Comparison of ENCODE assay signal across 13 cellular contexts in the genomic region with DNA sequence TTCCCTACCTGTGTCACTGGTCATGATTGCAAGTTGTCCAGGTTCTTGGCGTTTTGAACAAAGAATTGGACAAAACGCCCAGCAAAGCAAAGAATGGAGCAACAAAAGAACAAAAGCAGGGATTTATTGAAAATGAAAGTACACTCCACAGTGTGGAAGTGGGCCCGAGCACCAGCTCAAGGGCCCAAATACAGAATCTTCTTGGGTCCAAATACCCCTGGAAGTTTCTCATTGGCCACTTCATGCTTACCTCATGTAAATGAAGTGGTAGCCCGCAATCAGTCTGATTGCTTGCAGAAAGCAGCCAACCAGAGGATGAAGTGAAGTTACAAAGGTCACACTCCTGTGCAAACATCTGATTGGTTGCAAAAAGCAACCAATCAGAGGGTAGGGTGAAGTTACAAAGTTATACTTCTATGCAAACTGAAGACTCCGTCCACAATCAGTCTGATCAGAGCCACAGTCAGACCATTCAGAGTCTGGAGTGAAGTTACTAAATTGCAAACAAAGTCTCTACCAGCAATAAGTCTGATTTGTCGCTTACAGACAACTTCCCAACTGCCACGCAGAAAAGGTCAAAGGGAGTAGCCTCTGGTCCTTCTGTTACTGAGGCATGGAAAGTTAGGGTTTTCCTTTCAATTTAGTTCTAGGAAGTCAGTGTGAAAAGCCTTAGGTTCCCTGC. TPM values are rescaled to one million over a fixed set of nuclear protein-coding genes. Genes with fewer than 3 reads are reported as not detected.
DNase-seq lines count a peak whose midpoint lies in the region; ATAC-seq and TF ChIP-seq lines count a peak whose summit lies in the region.
"Had no signal": no experiment of that assay in that cellular context is flagged by ENCODE, and none has a peak within 500 bp of the region (broad histone marks: within the 10 kb centered on the region; RNA-seq: fewer than 3 reads in every experiment).

No MANE protein-coding gene starts in this region.

- H3K9ac ChIP-seq in IMR-90 (ENCODE audit: low read depth, low read length), result peak overlapping the region; percentile 7; the same call in 1 of the 2 replicates

- peak overlapping the region; percentile 95 for H2BK120ac ChIP-seq in IMR-90 (ENCODE audit: low read depth, low read length)

- intact Hi-C loops in IMR-90 (cut with micrococcal nuclease), result no loop called here
- intact Hi-C loops in testis (cut with DNase I; ENCODE audit: low total_unique reads), result no loop called here

- CTCF ChIA-PET in IMR-90 (lab: Yijun Ruan, JAX), result interaction anchor here (0.6 kb wide), 1 partner anchor 33 kb away, joined by 3 read pairs; no protein-coding TSS in a partner anchor

- H2BK15ac ChIP-seq in IMR-90 (ENCODE audit: low read depth, low read length), result peak overlapping the region; percentile 88

- H3K4me3 Mint-ChIP-seq in mesothelial cell of epicardium, result no peak overlapping the region
- H3K4me3 Mint-ChIP-seq: activated B cell treated with CpG ODN at 0.5 μM for 24 hours; CD4-positive, alpha-beta T cell; stimulated activated naive CD8-positive, alpha-beta T cell treated with anti-CD3 and anti-CD28 coated beads, Interleukin-15, amount 100 ng/mL, for 72 hours had no signal

- H3K9me3 Mint-ChIP-seq in mesothelial cell of epicardium, result peaks cover 25% of the 10 kb centered on the region
- H3K9me3 Mint-ChIP-seq: activated B cell treated with CpG ODN at 0.5 μM for 24 hours; CD4-positive, alpha-beta T cell; stimulated activated naive CD8-positive, alpha-beta T cell treated with anti-CD3 and anti-CD28 coated beads, Interleukin-15, amount 100 ng/mL, for 72 hours had no signal

- H3K4me2 ChIP-seq in IMR-90 (ENCODE audit: low read depth, low read length), result peak overlapping the region; percentile 71; the same call in 1 of the 2 replicates

- no TSS peak for BruUV-seq in IMR-90 (replicated peaks; lab: Mats Ljungman, UMichigan)

- H3K27me3 Mint-ChIP-seq in mesothelial cell of epicardium (ENCODE audit: low read depth), result no peaks in the 10 kb centered on the region

- H3K27ac Mint-ChIP-seq in mesothelial cell of epicardium, result peak overlapping the region; percentile 98
- H3K27ac Mint-ChIP-seq: activated B cell treated with CpG ODN at 0.5 μM for 24 hours; CD4-positive, alpha-beta T cell had no signal

- H2AK9ac ChIP-seq in IMR-90 (replicated peaks; ENCODE audit: low read depth, low read length, poor library complexity), result no peak overlapping the region

- H3K4me1 Mint-ChIP-seq in mesothelial cell of epicardium, result peaks cover 52% of the 10 kb centered on the region
- H3K4me1 Mint-ChIP-seq: activated B cell treated with CpG ODN at 0.5 μM for 24 hours; stimulated activated naive CD8-positive, alpha-beta T cell treated with anti-CD3 and anti-CD28 coated beads, Interleukin-15, amount 100 ng/mL, for 72 hours had no signal

- H3K27ac ChIP-seq in IMR-90 (ENCODE audit: insufficient read depth, low read length) (peak overlapping the region; percentile 67), testis (peak overlapping the region; percentile 53 to 70)

- H3K27me3 ChIP-seq in IMR-90 (ENCODE audit: control insufficient read depth, insufficient read depth, low read length) (no peaks in the 10 kb centered on the region), testis (no peaks in the 10 kb centered on the region)

- peak overlapping the region; percentile 44 to 91 for H4K8ac ChIP-seq in IMR-90 (ENCODE audit: low read depth in 2 of 2, low read length in 2 of 2)

- ATAC-seq in IMR-90 (ENCODE audit: low read depth) (no peak), GM18870 (IDR thresholded peaks at IDR 0.05; ENCODE audit: unreplicated experiment) (no peak)
- ATAC-seq: stimulated activated naive CD8-positive, alpha-beta T cell treated with anti-CD3 and anti-CD28 coated beads, Interleukin-15, amount 100 ng/mL, for 72 hours had no signal

- H2BK5ac ChIP-seq in IMR-90 (ENCODE audit: low read depth, low read length, poor library complexity, severe bottlenecking), result peak overlapping the region; percentile 97

- WGBS in IMR-90 (ENCODE audit: extremely low coverage in 2 of 2, insufficient read length in 1 of 2), 2 experiments, result no CpG with 5 or more reads among the region's 7 CpGs
- 66 to 77% methylated on average over 7 of the region's 7 CpGs for WGBS in testis, 2 donors

- peak overlapping the region; percentile 77 for H3K14ac ChIP-seq in IMR-90 (replicated peaks; ENCODE audit: low read depth, low read length)

- peaks cover 34% of the 10 kb centered on the region for H3K4me1 ChIP-seq in IMR-90 (ENCODE audit: control insufficient read depth, insufficient read depth, low read length)
- peaks cover 32% of the 10 kb centered on the region for H3K4me1 ChIP-seq in testis

- TF ChIP-seq CTCF in IMR-90 (conservative IDR thresholded peaks at IDR 0.05; ENCODE audit: low read depth, low read length), result no peak
- TF ChIP-seq CTCF in mesothelial cell of epicardium (IDR thresholded peaks at IDR 0.05; ENCODE audit: unreplicated experiment), result no peak
- TF ChIP-seq CTCF in testis (IDR thresholded peaks at IDR 0.05), result no peak

- TF ChIP-seq POLR2A in IMR-90 (IDR thresholded peaks at IDR 0.05; ENCODE audit: low read depth, low read length) (0 out of 2 replicates have a peak, but pooled peaks have one; percentile 30), testis (IDR thresholded peaks at IDR 0.05) (no peak)

- peak overlapping the region; percentile 96 for H2BK20ac ChIP-seq in IMR-90 (ENCODE audit: low read depth, low read length)

- DNase-seq in IMR-90 (no peak), cerebellar cortex (ENCODE audit: low spot score) (peak; percentile 72), mesothelial cell of epicardium (ENCODE audit: low spot score in 2 of 2, unreplicated experiment in 2 of 2) (no peak), testis (peak; percentile 75), SHP77 (lab: John Stamatoyannopoulos, UW) (no peak), NCI-H1092 treated with DMSO at 0.1 percent for 48 hours (lab: John Stamatoyannopoulos, UW) (no peak), NCI-H510A treated with DMSO at 0.1 percent for 48 hours (lab: John Stamatoyannopoulos, UW) (no peak)
- DNase-seq: activated B cell treated with CpG ODN at 0.5 μM for 24 hours; activated T-cell treated with anti-CD3 and anti-CD28 coated beads for 4 hours; CD4-positive, alpha-beta T cell; NCI-H524 treated with DMSO at 0.1 percent for 48 hours; stimulated activated naive CD8-positive, alpha-beta T cell treated with anti-CD3 and anti-CD28 coated beads, Interleukin-15, amount 100 ng/mL, for 72 hours had no signal

- peaks cover 41% of the 10 kb centered on the region for H3K9me1 ChIP-seq in IMR-90 (ENCODE audit: insufficient read depth, low read length)

- in situ Hi-C loops in IMR-90 (cut with MboI; ENCODE audit: low sequenced_read_pairs), result no loop called here

- H3K23ac ChIP-seq in IMR-90 (ENCODE audit: low read depth, low read length), result peak overlapping the region; percentile 82; the same call in 1 of the 2 replicates

- H3K79me1 ChIP-seq in IMR-90 (ENCODE audit: low read depth in 1 of 2, low read length in 2 of 2), result peaks cover 0 to 40% of the 10 kb centered on the region in 2 experiments; a peak in 2 of 4 replicates

- no peak overlapping the region for H2AFZ ChIP-seq in IMR-90 (replicated peaks; ENCODE audit: low read length, poor library complexity)

- no peaks in the 10 kb centered on the region; the same call in 1 of the 2 replicates for H4K20me1 ChIP-seq in IMR-90 (ENCODE audit: insufficient read depth, low read length)

- H3K4me3 ChIP-seq in IMR-90 (ENCODE audit: insufficient read depth, low read depth, low read length), result no peak overlapping the region
- H3K4me3 ChIP-seq in testis, result no peak overlapping the region

- POLR2A ChIA-PET in IMR-90 (lab: Charles Lee; ENCODE audit: unreplicated experiment), result interaction anchor here (0.6 kb wide), 1 partner anchor 100 kb away, joined by 5 read pairs; no protein-coding TSS in a partner anchor

- H3K36me3 ChIP-seq in IMR-90 (ENCODE audit: control insufficient read depth, insufficient read depth, low read length) (no peaks in the 10 kb centered on the region), testis (ENCODE audit: low read depth, missing control alignments) (no peaks in the 10 kb centered on the region)

- dilution Hi-C loops in IMR-90 (cut with HindIII; ENCODE audit: low sequenced_read_pairs, unreplicated experiment), result no loop called here

- peak overlapping the region; percentile 90; the same call in 1 of the 2 replicates for H3K18ac ChIP-seq in IMR-90 (ENCODE audit: low read depth, low read length)

- no peaks in the 10 kb centered on the region for H3K9me3 ChIP-seq in IMR-90 (ENCODE audit: control insufficient read depth, insufficient read depth, low read length)
- H3K9me3 ChIP-seq in testis, result no peaks in the 10 kb centered on the region

- H2AK5ac ChIP-seq in IMR-90 (ENCODE audit: low read depth, low read length), result peak overlapping the region; percentile 31

- peak overlapping the region; percentile 67 for H3K56ac ChIP-seq in IMR-90 (ENCODE audit: extremely low read depth, insufficient read depth, low read length)

- H3K4ac ChIP-seq in IMR-90 (ENCODE audit: low read depth, low read length), result peak overlapping the region; percentile 86

- no peak for TF ChIP-seq RAD21 in IMR-90 (IDR thresholded peaks at IDR 0.05; ENCODE audit: low read length)

- peak overlapping the region; percentile 87 for H4K91ac ChIP-seq in IMR-90 (ENCODE audit: insufficient read depth, low read depth, low read length)

- peaks cover 10% of the 10 kb centered on the region for H3K36me3 Mint-ChIP-seq in mesothelial cell of epicardium

- peak overlapping the region; percentile 60; the same call in 1 of the 2 replicates for H4K5ac ChIP-seq in IMR-90 (ENCODE audit: low read depth, low read length)

TF ChIP-seq in IMR-90, 13 proteins besides CTCF, POLR2A, EP300 and RAD21 (continues in another document):
- TF ChIP-seq CHD1 (IDR thresholded peaks at IDR 0.05; ENCODE audit: low read depth, low read length), result no peak
- no peak for TF ChIP-seq CEBPB (IDR thresholded peaks at IDR 0.05; ENCODE audit: low read depth, low read length)
- no peak for TF ChIP-seq SMC3 (IDR thresholded peaks at IDR 0.05; ENCODE audit: low read depth, low read length)

RNA-seq across cellular contexts. Expression of a gene that starts 8.3 kb away (rescaled TPM):
- total RNA-seq in IMR-90 (2012; rRNA removed) (232 and 366 TPM in 2 replicates), mesothelial cell of epicardium (39.2 to 52.2 TPM (median 43.5 TPM) in 3 replicates), testis (10 to 100 TPM; 16.2 to 24.9 TPM)
- polyA plus RNA-seq in IMR-90 (2012; rRNA removed) (302 and 364 TPM in 2 replicates), testis (ENCODE audit: insufficient read depth, low read depth, low replicate concordance) (62.7 TPM)
- 212 and 271 TPM in 2 replicates for polyA plus RNA-seq in IMR-90 (2012; cell fraction: cytosol; rRNA removed)
- polyA plus RNA-seq in IMR-90 (2012; cell fraction: nucleus; rRNA removed; ENCODE audit: low replicate concordance), result 340 and 869 TPM in 2 replicates
- total RNA-seq: activated B cell treated with CpG ODN at 0.5 μM for 24 hours; CD4-positive, alpha-beta T cell had no signal

RNA-seq across cellular contexts. Expression of a gene that starts 52.3 kb away (rescaled TPM):
- under 0.01 TPM in 1 of 2 replicates, not detected in the other for total RNA-seq in IMR-90 (2012; rRNA removed)
- polyA plus RNA-seq in IMR-90 (2012; rRNA removed), result not detected in 2 replicates
- polyA plus RNA-seq in IMR-90 (2012; cell fraction: cytosol; rRNA removed), result not detected in 2 replicates
- not detected in 2 replicates for polyA plus RNA-seq in IMR-90 (2012; cell fraction: nucleus; rRNA removed; ENCODE audit: low replicate concordance)
- 0.13 to 0.14 TPM in 2 of 3 replicates, not detected in the other for total RNA-seq in mesothelial cell of epicardium
- total RNA-seq in testis, result 1 to 10 TPM; 1.2 to 4.2 TPM
- polyA plus RNA-seq in testis (ENCODE audit: insufficient read depth, low read depth, low replicate concordance), result 3.1 TPM
- total RNA-seq: activated B cell treated with CpG ODN at 0.5 μM for 24 hours; CD4-positive, alpha-beta T cell had no signal

Comparison
In these comparisons a context has a peak if more than half of its experiments do, and no peak if none do; other contexts are left out.
1. DNase-seq: peak in cerebellar cortex (single experiment) and testis (single experiment); none in IMR-90 (single experiment), mesothelial cell of epicardium (0 of 2), SHP77 (0 of 2), NCI-H1092 treated with DMSO at 0.1 percent for 48 hours (single experiment) and NCI-H510A treated with DMSO at 0.1 percent for 48 hours (single experiment).